In genomic region chr2:44152865-44153264, GRCh38 we compare ENCODE assay signal across 9 cellular contexts.
"Had no signal": no experiment of that assay in that cellular context is flagged by ENCODE, and none has a peak within 500 bp of the region (broad histone marks: within the 10 kb centered on the region; RNA-seq: fewer than 3 reads in every experiment).

No MANE protein-coding gene starts in this region.

- H3K4me3 Mint-ChIP-seq: H9, HFFc6 had no signal

- H3K9me3 Mint-ChIP-seq: H9, HFFc6 had no signal

- H3K27ac Mint-ChIP-seq: H9, HFFc6 had no signal

- H3K9me3 ChIP-seq: HAP-1 had no signal

- H2AFZ ChIP-seq: GM23248 had no signal

- H3K27ac ChIP-seq: GM23248 had no signal

- ATAC-seq: HCT116 had no signal

- H3K4me3 ChIP-seq: GM23248, HAP-1 had no signal

- DNase-seq: GM23248, GOT3, H7, H9, HCEC 1CT, HFFc6 had no signal

- FAIRE-seq: H54 had no signal

- H3K36me3 ChIP-seq: HAP-1 had no signal

- H3K9ac ChIP-seq: GM23248 had no signal
